In the genomic region with DNA sequence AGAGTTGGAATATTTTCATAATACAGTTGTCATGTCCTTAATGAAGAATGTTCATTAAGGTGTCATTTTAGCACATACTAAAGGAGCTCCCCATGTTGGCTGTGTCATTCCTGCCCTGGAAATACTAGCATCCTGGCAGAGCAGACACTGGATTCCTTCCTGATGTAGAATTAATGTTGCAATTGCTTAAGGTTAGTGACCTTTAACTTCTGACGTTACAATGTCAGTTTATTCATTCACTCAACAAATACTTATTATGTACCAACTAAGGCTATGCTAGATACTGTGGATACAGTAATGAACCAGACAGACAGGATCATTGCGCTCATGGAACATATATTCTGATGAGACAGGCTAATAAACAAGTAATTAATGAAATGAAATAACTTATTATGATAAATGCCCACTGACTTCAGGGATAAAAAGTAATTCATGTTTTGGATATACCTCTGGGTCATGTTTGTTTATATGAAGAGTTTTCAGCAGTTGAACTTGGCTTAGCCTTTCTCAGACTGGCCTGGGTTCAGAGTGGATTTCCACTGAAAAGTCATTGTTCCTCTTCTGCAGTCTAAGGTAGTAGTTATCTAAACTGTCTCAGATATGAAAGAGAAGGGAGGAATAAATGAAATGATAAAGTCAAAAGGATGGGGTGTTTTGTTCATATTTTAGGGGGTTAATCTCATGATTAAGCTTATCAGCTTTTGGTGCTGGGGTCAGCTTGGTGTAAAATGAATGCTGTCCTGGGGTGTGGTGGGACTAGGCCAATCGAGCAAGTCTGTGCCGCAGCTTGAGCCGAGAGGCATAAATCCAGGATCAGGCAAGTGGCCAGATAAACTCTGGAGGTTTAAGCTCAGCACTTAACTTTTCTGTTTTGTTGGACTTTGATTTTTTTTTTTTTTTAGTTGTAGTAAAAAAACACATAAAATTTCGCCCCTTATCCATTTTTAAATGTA, we compare ENCODE assay signal across 1 cellular context.
TF ChIP-seq lines count a peak whose summit lies in the region.

No MANE protein-coding gene starts in this region.

TF ChIP-seq in WTC11, 78 proteins besides CTCF, POLR2A, EP300 and RAD21 (continued from another document):
- TF ChIP-seq, protein P1, sequence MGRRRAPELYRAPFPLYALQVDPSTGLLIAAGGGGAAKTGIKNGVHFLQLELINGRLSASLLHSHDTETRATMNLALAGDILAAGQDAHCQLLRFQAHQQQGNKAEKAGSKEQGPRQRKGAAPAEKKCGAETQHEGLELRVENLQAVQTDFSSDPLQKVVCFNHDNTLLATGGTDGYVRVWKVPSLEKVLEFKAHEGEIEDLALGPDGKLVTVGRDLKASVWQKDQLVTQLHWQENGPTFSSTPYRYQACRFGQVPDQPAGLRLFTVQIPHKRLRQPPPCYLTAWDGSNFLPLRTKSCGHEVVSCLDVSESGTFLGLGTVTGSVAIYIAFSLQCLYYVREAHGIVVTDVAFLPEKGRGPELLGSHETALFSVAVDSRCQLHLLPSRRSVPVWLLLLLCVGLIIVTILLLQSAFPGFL (CRISPR knock-in tag; IDR thresholded peaks at IDR 0.05; ENCODE audit: borderline replicate concordance): no peak
- TF ChIP-seq NR3C1 (CRISPR knock-in tag; conservative IDR thresholded peaks at IDR 0.05; ENCODE audit: low read depth) (no peak), ZBTB21 (CRISPR knock-in tag; IDR thresholded peaks at IDR 0.05; ENCODE audit: borderline replicate concordance) (no peak), USF2 (CRISPR knock-in tag; IDR thresholded peaks at IDR 0.05) (no peak), ZNF219 (CRISPR knock-in tag; IDR thresholded peaks at IDR 0.05; ENCODE audit: borderline replicate concordance) (no peak), CREB1 (CRISPR knock-in tag; IDR thresholded peaks at IDR 0.05) (no peak), ZNF138 (CRISPR knock-in tag; conservative IDR thresholded peaks at IDR 0.05) (no peak), NFYB (CRISPR knock-in tag; conservative IDR thresholded peaks at IDR 0.05; ENCODE audit: low read depth) (no peak)
